In genomic region chr6:49713346-49713745, GRCh38 we compare ENCODE assay signal across 1 cellular context.
A peak's percentile ranks its signal among the peaks of the same experiment; 100 is the strongest.
TF ChIP-seq lines count a peak whose summit lies in the region.

Gene CRISP2 (minus strand): TSS chr6:49713543. CDS start chr6:49709196, 4,347 bp downstream.

TF ChIP-seq in HepG2, 621 proteins besides CTCF, POLR2A, EP300 and RAD21:
- no peak for TF ChIP-seq ZNF557 (CRISPR knock-in tag; IDR thresholded peaks at IDR 0.05)
- TF ChIP-seq DRAP1 (CRISPR knock-in tag; IDR thresholded peaks at IDR 0.05) = no peak
- peak; percentile 81 for TF ChIP-seq PRDM15 (CRISPR knock-in tag; IDR thresholded peaks at IDR 0.05)
- no peak for TF ChIP-seq HOXA3 (CRISPR knock-in tag; IDR thresholded peaks at IDR 0.05)
- TF ChIP-seq ZNF589 (CRISPR knock-in tag; conservative IDR thresholded peaks at IDR 0.05) = no peak
- no peak for TF ChIP-seq ZSCAN30 (CRISPR knock-in tag; IDR thresholded peaks at IDR 0.05)
- TF ChIP-seq FOXO4 (CRISPR knock-in tag; conservative IDR thresholded peaks at IDR 0.05) = no peak
- no peak for TF ChIP-seq IRF1 (CRISPR knock-in tag; IDR thresholded peaks at IDR 0.05; ENCODE audit: low read depth)
